ENCODE assay signal across 8 cellular contexts in genomic region chr9:138217284-138217850, GRCh38.
DNase-seq lines count a peak whose midpoint lies in the region; ATAC-seq, FAIRE-seq and TF ChIP-seq lines count a peak whose summit lies in the region.
"Not testable (repeated sequence)": the region's sequence is repeated elsewhere in the genome, so short reads cannot be mapped to it uniquely, and the experiment has no call there.

No MANE protein-coding gene starts in this region.

- not testable (repeated sequence) for H3K9ac ChIP-seq in H9 (ENCODE audit: extremely low read depth, insufficient read length, low read length); endodermal cell (ENCODE audit: extremely low read depth, low read length, poor library complexity, severe bottlenecking); HepG2 (ENCODE audit: insufficient read depth, low read depth, low read length)

- not testable (repeated sequence) for H4K20me1 ChIP-seq in H9 (ENCODE audit: control insufficient read depth, insufficient read depth, insufficient read length); hepatocyte (ENCODE audit: insufficient read depth, poor library complexity, severe bottlenecking); HepG2 (ENCODE audit: insufficient read depth, low read length)

- not testable (repeated sequence) for H4K8ac ChIP-seq in H9 (replicated peaks; ENCODE audit: insufficient read length, low read depth, low read length)

- in situ Hi-C loops in HepG2 (cut with HindIII; ENCODE audit: extremely low pct_ligation_motif_present, low pct_unique_long_range_greater_than_20kb) = not testable (repeated sequence)

- H3K14ac ChIP-seq in H9 (ENCODE audit: insufficient read depth, low read length) = not testable (repeated sequence)

- peak overlapping the region; percentile 94 for H3K27ac Mint-ChIP-seq in Calu3 (ENCODE audit: unreplicated experiment)
- H3K27ac Mint-ChIP-seq in H9 = peak overlapping the region in 1 of 3 experiments; percentile 82; a peak in 1 of 7 replicates
- H3K27ac Mint-ChIP-seq in activated CD4-positive, alpha-beta T cell treated with anti-CD3 and anti-CD28 coated beads, Interleukin-2, amount 10 ng/mL, durations not matched to agents 24 days and 14 days = not testable (repeated sequence)
- peak overlapping the region; percentile 88 for H3K27ac Mint-ChIP-seq in endodermal cell
- peak overlapping the region; percentile 77 for H3K27ac Mint-ChIP-seq in progenitor cell of endocrine pancreas

- not testable (repeated sequence) for H2AFZ ChIP-seq in H9 (ENCODE audit: low read length); hepatocyte; HepG2 (ENCODE audit: low read length)

- peaks cover 12% of the 10 kb centered on the region for H3K4me1 Mint-ChIP-seq in Calu3 (ENCODE audit: low read depth, unreplicated experiment)
- H3K4me1 Mint-ChIP-seq in H9; activated CD4-positive, alpha-beta T cell treated with anti-CD3 and anti-CD28 coated beads, Interleukin-2, amount 10 ng/mL, durations not matched to agents 24 days and 14 days; endodermal cell; progenitor cell of endocrine pancreas (ENCODE audit: low read depth): not testable (repeated sequence)

- not testable (repeated sequence) for H3K27ac ChIP-seq in H9 (ENCODE audit: insufficient read length, low read depth, low read length); endodermal cell (ENCODE audit: low read depth, low read length); HepG2 (ENCODE audit: extremely low read length, insufficient read depth, low read length)
- H3K27ac ChIP-seq in hepatocyte (peak overlapping the region; percentile 10), upper lobe of left lung (peak overlapping the region in 1 of 4 donors; percentile 69)

- not testable (repeated sequence) for TF ChIP-seq POLR2A in HepG2 (IDR thresholded peaks at IDR 0.05; ENCODE audit: insufficient read depth in 1 of 2, low read depth in 2 of 2, low read length in 2 of 2); upper lobe of left lung (IDR thresholded peaks at IDR 0.05)

- CTCF ChIA-PET in Calu3 (lab: Charles Lee); HepG2 (lab: Yijun Ruan, JAX; ENCODE audit: low intra/inter-chr PET ratio, low total read pairs): not testable (repeated sequence)

- DNase-seq in Calu3 (peak; percentile 23), H9 (peak; percentile 30), endodermal cell (peak; percentile 51), upper lobe of left lung (peak in 1 of 2 donors; percentile 50)
- DNase-seq in activated CD4-positive, alpha-beta T cell treated with anti-CD3 and anti-CD28 coated beads, Interleukin-2, amount 10 ng/mL, durations not matched to agents 24 days and 14 days = peak; percentile 49
- DNase-seq in hepatocyte (ENCODE audit: low spot score); HepG2 (ENCODE audit: low spot score); progenitor cell of endocrine pancreas (ENCODE audit: low spot score, unreplicated experiment): not testable (repeated sequence)

- H4K5ac ChIP-seq in H9 (ENCODE audit: insufficient read length, low read depth, low read length) = not testable (repeated sequence)

- not testable (repeated sequence) for H3K9me2 ChIP-seq in hepatocyte (replicated peaks; ENCODE audit: insufficient read depth)

- H2BK5ac ChIP-seq in H9 (ENCODE audit: insufficient read length, low read length) = not testable (repeated sequence)

- POLR2A ChIA-PET in HepG2 (lab: Yijun Ruan, JAX) = not testable (repeated sequence)

- TF ChIP-seq RAD21 in HepG2 (CRISPR knock-in tag; IDR thresholded peaks at IDR 0.05) = not testable (repeated sequence)

- TF ChIP-seq EP300 in HepG2 (IDR thresholded peaks at IDR 0.05; ENCODE audit: low read depth in 2 of 2, low read length in 2 of 2); HepG2 (CRISPR knock-in tag; IDR thresholded peaks at IDR 0.05; ENCODE audit: borderline replicate concordance); upper lobe of left lung (IDR thresholded peaks at IDR 0.05): not testable (repeated sequence)

- not testable (repeated sequence) for TF ChIP-seq CTCF in Calu3 (IDR thresholded peaks at IDR 0.05; ENCODE audit: unreplicated experiment); H9 (conservative IDR thresholded peaks at IDR 0.05); endodermal cell (conservative IDR thresholded peaks at IDR 0.05); hepatocyte (IDR thresholded peaks at IDR 0.05; ENCODE audit: poor library complexity); HepG2 (CRISPR knock-in tag; IDR thresholded peaks at IDR 0.05); progenitor cell of endocrine pancreas (IDR thresholded peaks at IDR 0.05; ENCODE audit: unreplicated experiment); upper lobe of left lung (IDR thresholded peaks at IDR 0.05)

- not testable (repeated sequence) for H3K4me3 ChIP-seq in endodermal cell (ENCODE audit: low read length); hepatocyte; upper lobe of left lung
- H3K4me3 ChIP-seq in HepG2 (replicated peaks in 1 of 3; ENCODE audit: insufficient read depth in 1 of 3, low read depth in 2 of 3, low read length in 3 of 3) = peak overlapping the region in 1 of 3 experiments; percentile 37; a peak in 1 of 6 replicates

- ATAC-seq in HepG2 (peak; percentile 71), upper lobe of left lung (ENCODE audit: low FRiP score in 2 of 2) (peak; percentile 9 to 42)

- not testable (repeated sequence) for H4K91ac ChIP-seq in H9 (ENCODE audit: insufficient read length, low read depth, low read length)

- BruUV-seq in Calu3 (replicated peaks; lab: Mats Ljungman, UMichigan); HepG2 (replicated peaks; lab: Mats Ljungman, UMichigan): not testable (repeated sequence)

- not testable (repeated sequence) for H2BK12ac ChIP-seq in H9 (ENCODE audit: insufficient read length, low read depth, low read length)

- H2BK120ac ChIP-seq in H9 (ENCODE audit: low read depth, low read length, poor library complexity, severe bottlenecking) = not testable (repeated sequence)

- no CpG with 5 or more reads among the region's 5 CpGs for WGBS in H9 (ENCODE audit: extremely low coverage, insufficient read length, low lambda C conversion rate)
- 50% methylated on average over 3 of the region's 5 CpGs; no CpG with 5 or more reads in 1 of the 2 experiments for WGBS in endodermal cell (ENCODE audit: insufficient coverage in 1 of 2, insufficient read length in 1 of 2), 2 experiments
- WGBS in hepatocyte (ENCODE audit: low lambda C conversion rate, missing lambda C conversion rate) = 51% methylated on average over 4 of the region's 5 CpGs
- 0% methylated on average over 1 of the region's 5 CpGs for WGBS in HepG2 (ENCODE audit: low lambda C conversion rate)
- WGBS in upper lobe of left lung, 2 donors = 42% methylated on average over 3 of the region's 5 CpGs; no CpG with 5 or more reads in 1 of the 2 donors

- not testable (repeated sequence) for H3K9me3 Mint-ChIP-seq in Calu3 (ENCODE audit: low read depth, unreplicated experiment); H9; activated CD4-positive, alpha-beta T cell treated with anti-CD3 and anti-CD28 coated beads, Interleukin-2, amount 10 ng/mL, durations not matched to agents 24 days and 14 days; endodermal cell; progenitor cell of endocrine pancreas (ENCODE audit: low read depth)

- peak overlapping the region; percentile 60 for H3K4me3 Mint-ChIP-seq in Calu3 (ENCODE audit: low read depth, unreplicated experiment)
- H3K4me3 Mint-ChIP-seq in H9; activated CD4-positive, alpha-beta T cell treated with anti-CD3 and anti-CD28 coated beads, Interleukin-2, amount 10 ng/mL, durations not matched to agents 24 days and 14 days; endodermal cell; progenitor cell of endocrine pancreas (ENCODE audit: low read depth): not testable (repeated sequence)

- H2BK15ac ChIP-seq in H9 (ENCODE audit: low read depth, low read length) = not testable (repeated sequence)

- not testable (repeated sequence) for H3K56ac ChIP-seq in H9 (ENCODE audit: insufficient read length, low read depth, low read length)

- not testable (repeated sequence) for H3K18ac ChIP-seq in H9 (ENCODE audit: insufficient read length, low read depth, low read length)

- H3K27me3 Mint-ChIP-seq in Calu3 (ENCODE audit: unreplicated experiment); H9 (ENCODE audit: low read depth); activated CD4-positive, alpha-beta T cell treated with anti-CD3 and anti-CD28 coated beads, Interleukin-2, amount 10 ng/mL, durations not matched to agents 24 days and 14 days; progenitor cell of endocrine pancreas: not testable (repeated sequence)
- peaks cover 19% of the 10 kb centered on the region for H3K27me3 Mint-ChIP-seq in endodermal cell (ENCODE audit: insufficient read depth)

- H3K4ac ChIP-seq in H9 (ENCODE audit: low read depth, low read length) = not testable (repeated sequence)

- H3K9me3 ChIP-seq in H9 (ENCODE audit: control insufficient read depth, low read depth, low read length); endodermal cell (ENCODE audit: control insufficient read depth, low read length); hepatocyte (ENCODE audit: low read depth); HepG2 (ENCODE audit: low read length); upper lobe of left lung: not testable (repeated sequence)

- not testable (repeated sequence) for H3K79me1 ChIP-seq in H9 (ENCODE audit: insufficient read depth, low read depth, low read length, poor library complexity, severe bottlenecking)

- intact Hi-C loops in Calu3 (cut with micrococcal nuclease; ENCODE audit: unreplicated experiment); activated CD4-positive, alpha-beta T cell treated with anti-CD3 and anti-CD28 coated beads, Interleukin-2, amount 10 ng/mL, durations not matched to agents 24 days and 14 days (cut with micrococcal nuclease); HepG2 (cut with micrococcal nuclease; ENCODE audit: unreplicated experiment): not testable (repeated sequence)

- H3K23ac ChIP-seq in H9 (ENCODE audit: insufficient read length, low read depth, low read length) = not testable (repeated sequence)

- H3T11ph ChIP-seq in H9 (ENCODE audit: low read length) = not testable (repeated sequence)

- H3K4me1 ChIP-seq in H9 (ENCODE audit: insufficient read depth, low read length); endodermal cell (ENCODE audit: control insufficient read depth, insufficient read depth, low read length); hepatocyte (ENCODE audit: insufficient read depth); HepG2 (ENCODE audit: insufficient read depth, low read length); upper lobe of left lung: not testable (repeated sequence)

- H3K36me3 ChIP-seq in endodermal cell (ENCODE audit: control insufficient read depth, insufficient read depth, low read length); hepatocyte (replicated peaks; ENCODE audit: insufficient read depth, low read depth); HepG2 (replicated peaks in 1 of 2; ENCODE audit: control insufficient read depth in 1 of 2, insufficient read depth in 2 of 2, low read length in 2 of 2); upper lobe of left lung: not testable (repeated sequence)

- not testable (repeated sequence) for H3K79me2 ChIP-seq in H9 (ENCODE audit: insufficient read depth, low read length); hepatocyte; HepG2 (ENCODE audit: insufficient read depth, low read length)

- H2AK5ac ChIP-seq in H9 (ENCODE audit: insufficient read length, low read length) = not testable (repeated sequence)

- H3K4me2 ChIP-seq in H9 (ENCODE audit: insufficient read depth, insufficient read length, low read length); hepatocyte: not testable (repeated sequence)
- H3K4me2 ChIP-seq in HepG2 (ENCODE audit: low read depth, low read length) = peak overlapping the region; percentile 61

- not testable (repeated sequence) for H3K27me3 ChIP-seq in H9 (ENCODE audit: insufficient read depth, low read length); endodermal cell (ENCODE audit: control insufficient read depth, insufficient read depth, low read length, poor library complexity, severe bottlenecking); hepatocyte; HepG2 (ENCODE audit: control insufficient read depth in 1 of 2, insufficient read depth in 2 of 2, low read length in 2 of 2); upper lobe of left lung

- H3K36me3 Mint-ChIP-seq in Calu3 (ENCODE audit: insufficient read depth, unreplicated experiment); H9 (ENCODE audit: insufficient read depth in 1 of 3, low read depth in 3 of 3); activated CD4-positive, alpha-beta T cell treated with anti-CD3 and anti-CD28 coated beads, Interleukin-2, amount 10 ng/mL, durations not matched to agents 24 days and 14 days (ENCODE audit: low read depth); endodermal cell (ENCODE audit: low read depth); progenitor cell of endocrine pancreas (ENCODE audit: insufficient read depth): not testable (repeated sequence)

- not testable (repeated sequence) for FAIRE-seq in HepG2 (lab: Jason Lieb, UNC)

- H2BK20ac ChIP-seq in H9 (ENCODE audit: low read depth, low read length, poor library complexity, severe bottlenecking) = not testable (repeated sequence)

- not testable (repeated sequence) for H3K23me2 ChIP-seq in H9 (ENCODE audit: insufficient read length, low read depth, low read length, poor library complexity, severe bottlenecking)
